In genomic region chr1:154998201-154998780, GRCh38 we compare ENCODE assay signal across 9 cellular contexts. TPM values are rescaled to one million over a fixed set of nuclear protein-coding genes. Genes with fewer than 3 reads are reported as not detected.
DNase-seq lines count a peak whose midpoint lies in the region; ATAC-seq and TF ChIP-seq lines count a peak whose summit lies in the region.
"Had no signal": no experiment of that assay in that cellular context is flagged by ENCODE, and none has a peak within 500 bp of the region (broad histone marks: within the 10 kb centered on the region; RNA-seq: fewer than 3 reads in every experiment).

No MANE protein-coding gene starts in this region.

- H3K14ac ChIP-seq in neuronal stem cell (ENCODE audit: low read length): no peak overlapping the region

- H3K18ac ChIP-seq in neuronal stem cell (ENCODE audit: low read length): peak overlapping the region; percentile 56

- H3K36me3 ChIP-seq in KMS-11 (ENCODE audit: insufficient read depth): no peaks in the 10 kb centered on the region
- H3K36me3 ChIP-seq in neuronal stem cell (replicated peaks in 1 of 2; ENCODE audit: control insufficient read depth in 2 of 2, insufficient read depth in 2 of 2, low read length in 2 of 2): peaks cover 2 to 3% of the 10 kb centered on the region in 2 donors

- peak overlapping the region; percentile 77 for H3K4me2 ChIP-seq in KMS-11
- no peak overlapping the region for H3K4me2 ChIP-seq in neuronal stem cell (ENCODE audit: insufficient read depth, low read length, poor library complexity, severe bottlenecking)

- DNase-seq in GM10266 (ENCODE audit: extremely low spot score) (no peak), neuronal stem cell (ENCODE audit: low spot score) (no peak), nephron progenitor cell (no peak), foreskin fibroblast (no peak)
- no peak for DNase-seq in activated naive CD8-positive, alpha-beta T cell treated with anti-CD3 and anti-CD28 coated beads, Interleukin-2, amount 10 ng/mL, durations not matched to agents 7 days and 5 days

- no peaks in the 10 kb centered on the region for H3K9me3 ChIP-seq in neuronal stem cell (replicated peaks in 1 of 2; ENCODE audit: control insufficient read depth in 2 of 2, insufficient read depth in 1 of 2, low read depth in 1 of 2, low read length in 2 of 2)
- H3K9me3 ChIP-seq: MG63 had no signal

- H2AK5ac ChIP-seq in neuronal stem cell (ENCODE audit: low read depth, low read length): peak overlapping the region; percentile 2

- peaks cover 38% of the 10 kb centered on the region for H3K4me1 Mint-ChIP-seq in activated naive CD8-positive, alpha-beta T cell treated with anti-CD3 and anti-CD28 coated beads, Interleukin-2, amount 10 ng/mL, durations not matched to agents 7 days and 5 days
- H3K4me1 Mint-ChIP-seq in nephron progenitor cell: peaks cover 38% of the 10 kb centered on the region

- POLR2A ChIA-PET in activated naive CD8-positive, alpha-beta T cell treated with anti-CD3 and anti-CD28 coated beads, Interleukin-2, amount 10 ng/mL, durations not matched to agents 7 days and 5 days (lab: Charles Lee): interaction anchor here (0.7 to 3.8 kb wide), 6 partner anchors 13 to 87 kb away, joined by 3 to 30 read pairs (median 8); partner anchors contain the start of genes FLAD1, PBXIP1 and PYGO2

- H2BK15ac ChIP-seq in neuronal stem cell (ENCODE audit: low read length): no peak overlapping the region

- H3K4me3 ChIP-seq in KMS-11 (IDR thresholded peaks at IDR 0.05; ENCODE audit: insufficient read depth, low read depth, low read length) (no peak overlapping the region), neuronal stem cell (ENCODE audit: low read length in 2 of 2) (no peak overlapping the region), foreskin fibroblast (ENCODE audit: low read depth in 1 of 2, low read length in 2 of 2) (no peak overlapping the region)
- H3K4me3 ChIP-seq: MG63 had no signal

- peaks cover 7% of the 10 kb centered on the region for H3K79me2 ChIP-seq in KMS-11 (ENCODE audit: insufficient read depth, low read depth)

- H2BK12ac ChIP-seq in neuronal stem cell (ENCODE audit: low read length): peak overlapping the region; percentile 84

- peak overlapping the region; percentile 0 for H2BK5ac ChIP-seq in neuronal stem cell (ENCODE audit: low read length)

- H4K91ac ChIP-seq in neuronal stem cell (ENCODE audit: low read depth, low read length, poor library complexity): no peak overlapping the region

- peaks cover under 1% of the 10 kb centered on the region for H3K79me1 ChIP-seq in neuronal stem cell (ENCODE audit: low read depth, low read length)

- no peak overlapping the region for H3K4ac ChIP-seq in neuronal stem cell (ENCODE audit: low read length)

- H4K8ac ChIP-seq in neuronal stem cell (ENCODE audit: low read depth, low read length): no peak overlapping the region

- ATAC-seq in activated naive CD8-positive, alpha-beta T cell treated with anti-CD3 and anti-CD28 coated beads, Interleukin-2, amount 10 ng/mL, durations not matched to agents 7 days and 5 days (ENCODE audit: low read depth): no peak
- no peak for ATAC-seq in HG03095 (IDR thresholded peaks at IDR 0.05; ENCODE audit: unreplicated experiment)

- H3K27ac ChIP-seq in KMS-11 (peak overlapping the region; percentile 91), neuronal stem cell (replicated peaks; ENCODE audit: low read length) (no peak overlapping the region)

- TF ChIP-seq CTCF in GM10266 (IDR thresholded peaks at IDR 0.05; ENCODE audit: control insufficient read depth, insufficient read depth, low read depth, missing control alignments) (peak; percentile 26), KMS-11 (conservative IDR thresholded peaks at IDR 0.05; ENCODE audit: low read depth, low read length) (peak; percentile 46), nephron progenitor cell (IDR thresholded peaks at IDR 0.05) (no peak), foreskin fibroblast (IDR thresholded peaks at IDR 0.05; ENCODE audit: low read depth, low read length) (no peak)

- H3K4me3 Mint-ChIP-seq in activated naive CD8-positive, alpha-beta T cell treated with anti-CD3 and anti-CD28 coated beads, Interleukin-2, amount 10 ng/mL, durations not matched to agents 7 days and 5 days: peak overlapping the region; percentile 86
- no peak overlapping the region for H3K4me3 Mint-ChIP-seq in nephron progenitor cell

- H3K36me3 Mint-ChIP-seq in activated naive CD8-positive, alpha-beta T cell treated with anti-CD3 and anti-CD28 coated beads, Interleukin-2, amount 10 ng/mL, durations not matched to agents 7 days and 5 days: no peaks in the 10 kb centered on the region
- H3K36me3 Mint-ChIP-seq in nephron progenitor cell (ENCODE audit: low read depth): no peaks in the 10 kb centered on the region

- no peaks in the 10 kb centered on the region for H3K27me3 Mint-ChIP-seq in activated naive CD8-positive, alpha-beta T cell treated with anti-CD3 and anti-CD28 coated beads, Interleukin-2, amount 10 ng/mL, durations not matched to agents 7 days and 5 days
- H3K27me3 Mint-ChIP-seq in nephron progenitor cell (ENCODE audit: low read depth, poor library complexity): peaks cover 4% of the 10 kb centered on the region

- no CpG with 5 or more reads among the region's 16 CpGs for WGBS in neuronal stem cell (ENCODE audit: extremely low coverage in 2 of 2, insufficient read length in 2 of 2, insufficient replicate concordance in 1 of 2), 2 donors

- no peaks in the 10 kb centered on the region for H3K9me3 Mint-ChIP-seq in activated naive CD8-positive, alpha-beta T cell treated with anti-CD3 and anti-CD28 coated beads, Interleukin-2, amount 10 ng/mL, durations not matched to agents 7 days and 5 days
- H3K9me3 Mint-ChIP-seq in nephron progenitor cell: no peaks in the 10 kb centered on the region

- peak overlapping the region; percentile 27; the same call in 1 of the 2 replicates for H2AFZ ChIP-seq in KMS-11 (ENCODE audit: low read depth)
- H2AFZ ChIP-seq in neuronal stem cell (ENCODE audit: low read length): no peak overlapping the region

- no peak overlapping the region for H2BK120ac ChIP-seq in neuronal stem cell (ENCODE audit: low read depth, low read length)

- H3K9ac ChIP-seq in KMS-11 (peak overlapping the region; percentile 81; the same call in 1 of the 2 replicates), neuronal stem cell (ENCODE audit: low read depth, low read length, poor library complexity) (peak overlapping the region; percentile 37)

- H4K20me1 ChIP-seq in KMS-11 (ENCODE audit: insufficient read depth): no peaks in the 10 kb centered on the region

- H3K27me3 ChIP-seq in KMS-11 (ENCODE audit: insufficient read depth, low read depth) (no peaks in the 10 kb centered on the region), neuronal stem cell (ENCODE audit: control insufficient read depth in 3 of 3, insufficient read depth in 3 of 3, low read depth in 1 of 3, low read length in 3 of 3) (peaks cover 0 to 2% (median 0%) of the 10 kb centered on the region in 3 experiments)
- H3K27me3 ChIP-seq: MG63 had no signal

- H3K4me1 ChIP-seq in KMS-11 (ENCODE audit: low read depth, poor library complexity, severe bottlenecking) (peaks cover 56% of the 10 kb centered on the region), neuronal stem cell (ENCODE audit: control insufficient read depth in 2 of 2, insufficient read depth in 1 of 2, low read depth in 1 of 2, low read length in 2 of 2) (peaks cover 11 to 14% of the 10 kb centered on the region in 2 donors)

- no peak overlapping the region for H3K23ac ChIP-seq in neuronal stem cell (ENCODE audit: low read depth, low read length, poor library complexity)

- H3K27ac Mint-ChIP-seq in activated naive CD8-positive, alpha-beta T cell treated with anti-CD3 and anti-CD28 coated beads, Interleukin-2, amount 10 ng/mL, durations not matched to agents 7 days and 5 days: peak overlapping the region; percentile 12
- H3K27ac Mint-ChIP-seq in nephron progenitor cell: no peak overlapping the region

RNA-seq across cellular contexts. Expression of gene ZBTB7B, which starts 4.3 kb away (rescaled TPM):
- 10 to 100 TPM; 41.4 to 48.4 TPM for total RNA-seq in activated naive CD8-positive, alpha-beta T cell treated with anti-CD3 and anti-CD28 coated beads, Interleukin-2, amount 10 ng/mL, durations not matched to agents 7 days and 5 days
- polyA plus RNA-seq in neuronal stem cell (2013, experiment 1 of 2): 5.5 TPM
- 5.6 TPM for polyA plus RNA-seq in neuronal stem cell (2013, experiment 2 of 2)

RNA-seq across cellular contexts. Expression of gene LENEP, which starts 4.9 kb away (rescaled TPM):
- 1 to 10 TPM; 1.1 to 1.9 TPM for total RNA-seq in activated naive CD8-positive, alpha-beta T cell treated with anti-CD3 and anti-CD28 coated beads, Interleukin-2, amount 10 ng/mL, durations not matched to agents 7 days and 5 days
- polyA plus RNA-seq in neuronal stem cell (2013, experiment 1 of 2): not detected
- 0.10 TPM for polyA plus RNA-seq in neuronal stem cell (2013, experiment 2 of 2)
- total RNA-seq: temporal lobe had no signal

RNA-seq across cellular contexts. Expression of gene FLAD1, which starts 15.1 kb away (rescaled TPM):
- 10 to 100 TPM; 46.2 to 48.9 TPM for total RNA-seq in activated naive CD8-positive, alpha-beta T cell treated with anti-CD3 and anti-CD28 coated beads, Interleukin-2, amount 10 ng/mL, durations not matched to agents 7 days and 5 days
- polyA plus RNA-seq in neuronal stem cell (2013, experiment 1 of 2): 42.3 TPM
- 41.1 TPM for polyA plus RNA-seq in neuronal stem cell (2013, experiment 2 of 2)

RNA-seq across cellular contexts. Expression of gene CKS1B, which starts 23.8 kb away (rescaled TPM):
- 100 to 1,000 TPM; 112 to 114 TPM for total RNA-seq in activated naive CD8-positive, alpha-beta T cell treated with anti-CD3 and anti-CD28 coated beads, Interleukin-2, amount 10 ng/mL, durations not matched to agents 7 days and 5 days
- 629 TPM for polyA plus RNA-seq in neuronal stem cell (2013, experiment 1 of 2)
- polyA plus RNA-seq in neuronal stem cell (2013, experiment 2 of 2): 633 TPM

RNA-seq across cellular contexts. Expression of gene SHC1, which starts 27.7 kb away (rescaled TPM):
- total RNA-seq in activated naive CD8-positive, alpha-beta T cell treated with anti-CD3 and anti-CD28 coated beads, Interleukin-2, amount 10 ng/mL, durations not matched to agents 7 days and 5 days: 10 to 100 TPM; 67.4 to 72.3 TPM
- polyA plus RNA-seq in neuronal stem cell (2013, experiment 1 of 2): 95.8 TPM
- polyA plus RNA-seq in neuronal stem cell (2013, experiment 2 of 2): 97.1 TPM

Comparison
In these comparisons a context has a peak if more than half of its experiments do, and no peak if none do; other contexts are left out.
1. CTCF ChIP-seq: peak in GM10266 (single experiment) and KMS-11 (single experiment); none in nephron progenitor cell (single experiment) and foreskin fibroblast (single experiment).